Comparison of ENCODE assay signal across 1 cellular context in the genomic region with DNA sequence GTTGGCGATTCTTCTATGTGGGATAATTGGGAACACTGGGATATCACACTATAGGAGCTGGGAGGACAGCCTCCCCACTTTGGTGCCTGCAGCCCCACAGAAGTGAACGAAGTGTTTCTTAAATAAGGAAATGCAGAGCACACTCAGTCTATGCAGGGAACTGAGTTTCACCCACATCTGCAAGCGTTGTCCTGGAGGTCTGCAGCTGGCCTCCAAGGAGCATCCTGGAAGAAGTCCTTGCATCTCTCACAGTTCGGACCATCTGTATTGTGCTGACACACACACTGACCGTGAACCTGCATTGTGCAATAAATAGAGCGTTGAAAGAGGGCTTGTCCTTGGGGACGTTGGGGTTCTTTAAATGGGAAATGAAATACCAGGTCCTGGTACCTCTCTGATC.
TF ChIP-seq lines count a peak whose summit lies in the region.

No MANE protein-coding gene starts in this region.

TF ChIP-seq in HepG2, 621 proteins besides CTCF, POLR2A, EP300 and RAD21:
- TF ChIP-seq ZNF7 (CRISPR knock-in tag; IDR thresholded peaks at IDR 0.05) = no peak
- TF ChIP-seq NR1H2 (CRISPR knock-in tag; IDR thresholded peaks at IDR 0.05; ENCODE audit: borderline replicate concordance, low read depth) = no peak
- no peak for TF ChIP-seq MEIS1 (CRISPR knock-in tag; IDR thresholded peaks at IDR 0.05; ENCODE audit: borderline replicate concordance)
- TF ChIP-seq FIP1L1 (IDR thresholded peaks at IDR 0.05; ENCODE audit: borderline replicate concordance, insufficient read depth, low read depth, low read length) = no peak
- TF ChIP-seq, protein P1, sequence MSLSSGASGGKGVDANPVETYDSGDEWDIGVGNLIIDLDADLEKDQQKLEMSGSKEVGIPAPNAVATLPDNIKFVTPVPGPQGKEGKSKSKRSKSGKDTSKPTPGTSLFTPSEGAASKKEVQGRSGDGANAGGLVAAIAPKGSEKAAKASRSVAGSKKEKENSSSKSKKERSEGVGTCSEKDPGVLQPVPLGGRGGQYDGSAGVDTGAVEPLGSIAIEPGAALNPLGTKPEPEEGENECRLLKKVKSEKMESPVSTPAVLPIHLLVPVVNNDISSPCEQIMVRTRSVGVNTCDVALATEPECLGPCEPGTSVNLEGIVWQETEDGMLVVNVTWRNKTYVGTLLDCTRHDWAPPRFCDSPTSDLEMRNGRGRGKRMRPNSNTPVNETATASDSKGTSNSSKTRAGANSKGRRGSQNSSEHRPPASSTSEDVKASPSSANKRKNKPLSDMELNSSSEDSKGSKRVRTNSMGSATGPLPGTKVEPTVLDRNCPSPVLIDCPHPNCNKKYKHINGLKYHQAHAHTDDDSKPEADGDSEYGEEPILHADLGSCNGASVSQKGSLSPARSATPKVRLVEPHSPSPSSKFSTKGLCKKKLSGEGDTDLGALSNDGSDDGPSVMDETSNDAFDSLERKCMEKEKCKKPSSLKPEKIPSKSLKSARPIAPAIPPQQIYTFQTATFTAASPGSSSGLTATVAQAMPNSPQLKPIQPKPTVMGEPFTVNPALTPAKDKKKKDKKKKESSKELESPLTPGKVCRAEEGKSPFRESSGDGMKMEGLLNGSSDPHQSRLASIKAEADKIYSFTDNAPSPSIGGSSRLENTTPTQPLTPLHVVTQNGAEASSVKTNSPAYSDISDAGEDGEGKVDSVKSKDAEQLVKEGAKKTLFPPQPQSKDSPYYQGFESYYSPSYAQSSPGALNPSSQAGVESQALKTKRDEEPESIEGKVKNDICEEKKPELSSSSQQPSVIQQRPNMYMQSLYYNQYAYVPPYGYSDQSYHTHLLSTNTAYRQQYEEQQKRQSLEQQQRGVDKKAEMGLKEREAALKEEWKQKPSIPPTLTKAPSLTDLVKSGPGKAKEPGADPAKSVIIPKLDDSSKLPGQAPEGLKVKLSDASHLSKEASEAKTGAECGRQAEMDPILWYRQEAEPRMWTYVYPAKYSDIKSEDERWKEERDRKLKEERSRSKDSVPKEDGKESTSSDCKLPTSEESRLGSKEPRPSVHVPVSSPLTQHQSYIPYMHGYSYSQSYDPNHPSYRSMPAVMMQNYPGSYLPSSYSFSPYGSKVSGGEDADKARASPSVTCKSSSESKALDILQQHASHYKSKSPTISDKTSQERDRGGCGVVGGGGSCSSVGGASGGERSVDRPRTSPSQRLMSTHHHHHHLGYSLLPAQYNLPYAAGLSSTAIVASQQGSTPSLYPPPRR (CRISPR knock-in tag; IDR thresholded peaks at IDR 0.05; ENCODE audit: borderline replicate concordance) = no peak
- no peak for TF ChIP-seq PCBP2 (optimal IDR thresholded peaks at IDR 0.05; ENCODE audit: low read depth, low read length, poor library complexity, severe bottlenecking)
- TF ChIP-seq U2AF1 (optimal IDR thresholded peaks at IDR 0.05; ENCODE audit: low read depth, low read length) = no peak
- TF ChIP-seq, protein P2, sequence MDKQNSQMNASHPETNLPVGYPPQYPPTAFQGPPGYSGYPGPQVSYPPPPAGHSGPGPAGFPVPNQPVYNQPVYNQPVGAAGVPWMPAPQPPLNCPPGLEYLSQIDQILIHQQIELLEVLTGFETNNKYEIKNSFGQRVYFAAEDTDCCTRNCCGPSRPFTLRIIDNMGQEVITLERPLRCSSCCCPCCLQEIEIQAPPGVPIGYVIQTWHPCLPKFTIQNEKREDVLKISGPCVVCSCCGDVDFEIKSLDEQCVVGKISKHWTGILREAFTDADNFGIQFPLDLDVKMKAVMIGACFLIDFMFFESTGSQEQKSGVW (CRISPR knock-in tag; IDR thresholded peaks at IDR 0.05; ENCODE audit: borderline replicate concordance) = no peak
- TF ChIP-seq FOXK2 (IDR thresholded peaks at IDR 0.05) = no peak
- TF ChIP-seq THYN1 (CRISPR knock-in tag; IDR thresholded peaks at IDR 0.05; ENCODE audit: borderline replicate concordance, low read depth) = no peak
- TF ChIP-seq, protein P3, sequence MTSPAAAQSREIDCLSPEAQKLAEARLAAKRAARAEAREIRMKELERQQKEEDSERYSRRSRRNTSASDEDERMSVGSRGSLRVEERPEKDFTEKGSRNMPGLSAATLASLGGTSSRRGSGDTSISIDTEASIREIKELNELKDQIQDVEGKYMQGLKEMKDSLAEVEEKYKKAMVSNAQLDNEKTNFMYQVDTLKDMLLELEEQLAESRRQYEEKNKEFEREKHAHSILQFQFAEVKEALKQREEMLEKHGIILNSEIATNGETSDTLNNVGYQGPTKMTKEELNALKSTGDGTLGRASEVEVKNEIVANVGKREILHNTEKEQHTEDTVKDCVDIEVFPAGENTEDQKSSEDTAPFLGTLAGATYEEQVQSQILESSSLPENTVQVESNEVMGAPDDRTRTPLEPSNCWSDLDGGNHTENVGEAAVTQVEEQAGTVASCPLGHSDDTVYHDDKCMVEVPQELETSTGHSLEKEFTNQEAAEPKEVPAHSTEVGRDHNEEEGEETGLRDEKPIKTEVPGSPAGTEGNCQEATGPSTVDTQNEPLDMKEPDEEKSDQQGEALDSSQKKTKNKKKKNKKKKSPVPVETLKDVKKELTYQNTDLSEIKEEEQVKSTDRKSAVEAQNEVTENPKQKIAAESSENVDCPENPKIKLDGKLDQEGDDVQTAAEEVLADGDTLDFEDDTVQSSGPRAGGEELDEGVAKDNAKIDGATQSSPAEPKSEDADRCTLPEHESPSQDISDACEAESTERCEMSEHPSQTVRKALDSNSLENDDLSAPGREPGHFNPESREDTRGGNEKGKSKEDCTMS (CRISPR knock-in tag; conservative IDR thresholded peaks at IDR 0.05) = no peak
- TF ChIP-seq AGO2 (optimal IDR thresholded peaks at IDR 0.05; ENCODE audit: low read depth, low read length) = no peak
- no peak for TF ChIP-seq ELF1 (CRISPR knock-in tag; IDR thresholded peaks at IDR 0.05)
- TF ChIP-seq RELA (CRISPR knock-in tag; IDR thresholded peaks at IDR 0.05) = no peak
- TF ChIP-seq NFYB (CRISPR knock-in tag; IDR thresholded peaks at IDR 0.05) = no peak
- TF ChIP-seq HNRNPL (IDR thresholded peaks at IDR 0.05; ENCODE audit: low read depth, low read length) = no peak
- peak; percentile 71 for TF ChIP-seq CEBPG (CRISPR knock-in tag; IDR thresholded peaks at IDR 0.05)
- TF ChIP-seq, protein P4, sequence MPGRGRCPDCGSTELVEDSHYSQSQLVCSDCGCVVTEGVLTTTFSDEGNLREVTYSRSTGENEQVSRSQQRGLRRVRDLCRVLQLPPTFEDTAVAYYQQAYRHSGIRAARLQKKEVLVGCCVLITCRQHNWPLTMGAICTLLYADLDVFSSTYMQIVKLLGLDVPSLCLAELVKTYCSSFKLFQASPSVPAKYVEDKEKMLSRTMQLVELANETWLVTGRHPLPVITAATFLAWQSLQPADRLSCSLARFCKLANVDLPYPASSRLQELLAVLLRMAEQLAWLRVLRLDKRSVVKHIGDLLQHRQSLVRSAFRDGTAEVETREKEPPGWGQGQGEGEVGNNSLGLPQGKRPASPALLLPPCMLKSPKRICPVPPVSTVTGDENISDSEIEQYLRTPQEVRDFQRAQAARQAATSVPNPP (CRISPR knock-in tag; IDR thresholded peaks at IDR 0.05) = no peak
- no peak for TF ChIP-seq TAF15 (IDR thresholded peaks at IDR 0.05; ENCODE audit: low read depth, low read length, poor library complexity, severe bottlenecking)
- TF ChIP-seq, protein P5, sequence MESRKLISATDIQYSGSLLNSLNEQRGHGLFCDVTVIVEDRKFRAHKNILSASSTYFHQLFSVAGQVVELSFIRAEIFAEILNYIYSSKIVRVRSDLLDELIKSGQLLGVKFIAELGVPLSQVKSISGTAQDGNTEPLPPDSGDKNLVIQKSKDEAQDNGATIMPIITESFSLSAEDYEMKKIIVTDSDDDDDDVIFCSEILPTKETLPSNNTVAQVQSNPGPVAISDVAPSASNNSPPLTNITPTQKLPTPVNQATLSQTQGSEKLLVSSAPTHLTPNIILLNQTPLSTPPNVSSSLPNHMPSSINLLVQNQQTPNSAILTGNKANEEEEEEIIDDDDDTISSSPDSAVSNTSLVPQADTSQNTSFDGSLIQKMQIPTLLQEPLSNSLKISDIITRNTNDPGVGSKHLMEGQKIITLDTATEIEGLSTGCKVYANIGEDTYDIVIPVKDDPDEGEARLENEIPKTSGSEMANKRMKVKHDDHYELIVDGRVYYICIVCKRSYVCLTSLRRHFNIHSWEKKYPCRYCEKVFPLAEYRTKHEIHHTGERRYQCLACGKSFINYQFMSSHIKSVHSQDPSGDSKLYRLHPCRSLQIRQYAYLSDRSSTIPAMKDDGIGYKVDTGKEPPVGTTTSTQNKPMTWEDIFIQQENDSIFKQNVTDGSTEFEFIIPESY (CRISPR knock-in tag; IDR thresholded peaks at IDR 0.05) = peak; percentile 63; the same call in 1 of the 2 replicates
- TF ChIP-seq, protein P6, sequence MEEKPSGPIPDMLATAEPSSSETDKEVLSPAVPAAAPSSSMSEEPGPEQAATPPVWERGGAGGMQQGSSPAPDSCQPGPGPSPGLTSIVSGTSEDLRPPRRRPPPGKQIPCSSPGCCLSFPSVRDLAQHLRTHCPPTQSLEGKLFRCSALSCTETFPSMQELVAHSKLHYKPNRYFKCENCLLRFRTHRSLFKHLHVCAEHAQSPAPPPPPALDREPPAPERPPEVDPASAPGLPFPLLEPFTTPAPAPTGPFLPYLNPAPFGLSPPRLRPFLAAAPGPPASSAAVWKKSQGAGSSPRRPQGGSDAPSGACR (CRISPR knock-in tag; IDR thresholded peaks at IDR 0.05) = no peak
- TF ChIP-seq ZNF317 (CRISPR knock-in tag; IDR thresholded peaks at IDR 0.05) = no peak
- TF ChIP-seq CEBPB (IDR thresholded peaks at IDR 0.05; ENCODE audit: borderline replicate concordance, low read depth, low read length) = peak; percentile 91
TF ChIP-seq in HepG2: peak in this region for 3.
